Comparison of ENCODE assay signal across 1 cellular context in the genomic region with DNA sequence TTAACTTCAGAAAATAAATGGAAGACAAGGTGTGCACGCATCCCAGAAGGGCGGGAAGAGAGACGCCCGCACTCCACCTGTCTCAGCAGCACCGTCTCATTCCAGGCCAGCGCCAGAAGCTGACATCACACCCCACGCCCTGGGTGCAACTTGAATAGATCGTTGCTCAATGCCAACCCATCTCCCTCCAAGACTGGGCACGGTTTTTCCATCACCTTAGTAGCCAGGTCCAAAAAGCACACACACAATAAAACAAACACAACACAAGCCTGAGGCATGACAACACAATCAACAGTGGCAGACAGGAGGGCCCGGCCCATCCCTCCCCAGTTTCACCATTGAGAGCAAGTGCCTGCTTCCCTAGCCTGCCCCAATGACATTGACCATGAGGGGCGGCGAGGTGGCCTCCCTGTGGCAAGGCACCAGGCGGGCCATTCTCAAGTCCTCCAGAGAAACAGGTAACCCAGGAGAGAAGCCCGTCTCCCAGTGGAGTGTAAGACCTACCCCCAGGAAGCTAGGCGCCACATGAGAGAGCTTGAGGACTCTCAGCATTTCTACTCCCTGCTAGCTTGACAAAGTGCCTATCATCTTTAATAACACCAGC.
TF ChIP-seq lines count a peak whose summit lies in the region.

No MANE protein-coding gene starts in this region.

TF ChIP-seq in neural cell, 6 proteins besides CTCF, POLR2A, EP300 and RAD21 (continued from another document):
- TF ChIP-seq, protein P1, sequence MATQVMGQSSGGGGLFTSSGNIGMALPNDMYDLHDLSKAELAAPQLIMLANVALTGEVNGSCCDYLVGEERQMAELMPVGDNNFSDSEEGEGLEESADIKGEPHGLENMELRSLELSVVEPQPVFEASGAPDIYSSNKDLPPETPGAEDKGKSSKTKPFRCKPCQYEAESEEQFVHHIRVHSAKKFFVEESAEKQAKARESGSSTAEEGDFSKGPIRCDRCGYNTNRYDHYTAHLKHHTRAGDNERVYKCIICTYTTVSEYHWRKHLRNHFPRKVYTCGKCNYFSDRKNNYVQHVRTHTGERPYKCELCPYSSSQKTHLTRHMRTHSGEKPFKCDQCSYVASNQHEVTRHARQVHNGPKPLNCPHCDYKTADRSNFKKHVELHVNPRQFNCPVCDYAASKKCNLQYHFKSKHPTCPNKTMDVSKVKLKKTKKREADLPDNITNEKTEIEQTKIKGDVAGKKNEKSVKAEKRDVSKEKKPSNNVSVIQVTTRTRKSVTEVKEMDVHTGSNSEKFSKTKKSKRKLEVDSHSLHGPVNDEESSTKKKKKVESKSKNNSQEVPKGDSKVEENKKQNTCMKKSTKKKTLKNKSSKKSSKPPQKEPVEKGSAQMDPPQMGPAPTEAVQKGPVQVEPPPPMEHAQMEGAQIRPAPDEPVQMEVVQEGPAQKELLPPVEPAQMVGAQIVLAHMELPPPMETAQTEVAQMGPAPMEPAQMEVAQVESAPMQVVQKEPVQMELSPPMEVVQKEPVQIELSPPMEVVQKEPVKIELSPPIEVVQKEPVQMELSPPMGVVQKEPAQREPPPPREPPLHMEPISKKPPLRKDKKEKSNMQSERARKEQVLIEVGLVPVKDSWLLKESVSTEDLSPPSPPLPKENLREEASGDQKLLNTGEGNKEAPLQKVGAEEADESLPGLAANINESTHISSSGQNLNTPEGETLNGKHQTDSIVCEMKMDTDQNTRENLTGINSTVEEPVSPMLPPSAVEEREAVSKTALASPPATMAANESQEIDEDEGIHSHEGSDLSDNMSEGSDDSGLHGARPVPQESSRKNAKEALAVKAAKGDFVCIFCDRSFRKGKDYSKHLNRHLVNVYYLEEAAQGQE (IDR thresholded peaks at IDR 0.05; ENCODE audit: borderline replicate concordance), result no peak
TF ChIP-seq in neural cell: peak in this region for 0.
